In genomic region chr17:52242268-52242667, GRCh38 we compare ENCODE assay signal across 6 cellular contexts.
"Had no signal": no experiment of that assay in that cellular context is flagged by ENCODE, and none has a peak within 500 bp of the region (broad histone marks: within the 10 kb centered on the region; RNA-seq: fewer than 3 reads in every experiment).

No MANE protein-coding gene starts in this region.

- H3K4me3 ChIP-seq: K562 had no signal

- DNase-seq: IMR-90, KBM-7, KG1 had no signal

- ATAC-seq: K562 had no signal

- H3K27ac ChIP-seq: HL-60 had no signal

- FAIRE-seq: HTR-8/SVneo, K562 had no signal
